9 cellular contexts compared by ENCODE assay signal in genomic region chr22:19553201-19553600, GRCh38. TPM values are rescaled to one million over a fixed set of nuclear protein-coding genes. Genes with fewer than 3 reads are reported as not detected.
"Had no signal": no experiment of that assay in that cellular context is flagged by ENCODE, and none has a peak within 500 bp of the region (broad histone marks: within the 10 kb centered on the region; RNA-seq: fewer than 3 reads in every experiment).

No MANE protein-coding gene starts in this region.

- DNase-seq: GDM1, GF-D8 had no signal

- FAIRE-seq: G401.6, GM12878, GM12891, GM12892, GM18507, GM19239 had no signal

- ATAC-seq: GM12878 had no signal

- H3K4me3 ChIP-seq: GM12878 had no signal

RNA-seq across cellular contexts. Expression of gene CLDN5, which starts 29.0 kb away (rescaled TPM):
- total RNA-seq: G401 had no signal
- polyA plus RNA-seq: GM12878 had no signal
